20 cellular contexts compared by ENCODE assay signal in the genomic region with DNA sequence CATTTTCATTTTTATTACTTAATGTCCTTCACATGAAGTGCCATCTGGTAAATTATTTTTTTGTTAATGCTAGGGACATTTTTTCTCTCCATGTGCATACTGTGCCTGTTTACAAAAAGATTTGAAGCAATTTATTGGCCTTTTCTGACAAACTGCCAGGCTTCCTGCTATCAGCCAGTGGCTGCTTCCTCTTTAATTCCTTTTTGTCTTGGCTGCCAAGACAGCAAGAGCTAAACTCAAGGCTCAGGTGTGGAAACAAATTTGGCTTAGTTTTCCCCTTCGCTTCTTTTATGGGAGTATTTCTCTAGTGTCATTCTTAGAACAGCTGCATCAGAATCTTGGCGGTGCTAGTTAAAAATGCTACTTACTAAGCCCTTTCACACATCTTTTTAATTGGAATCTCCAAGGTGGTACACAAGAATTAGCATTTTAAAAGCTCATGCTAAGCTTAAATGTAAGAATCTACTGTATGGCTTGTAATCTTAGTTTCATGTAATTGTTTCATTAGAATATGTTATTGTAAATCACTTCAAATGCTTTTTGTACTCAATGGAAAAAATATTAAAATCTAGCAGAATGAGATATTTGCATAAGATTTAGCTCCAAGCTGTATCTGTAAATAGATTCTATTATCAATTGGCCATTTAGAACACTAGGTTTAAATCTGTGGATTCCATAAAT.
DNase-seq lines count a peak whose midpoint lies in the region; TF ChIP-seq lines count a peak whose summit lies in the region.
"Had no signal": no experiment of that assay in that cellular context is flagged by ENCODE, and none has a peak within 500 bp of the region (broad histone marks: within the 10 kb centered on the region; RNA-seq: fewer than 3 reads in every experiment).

No MANE protein-coding gene starts in this region.

- H3K9me3 ChIP-seq in OCI-LY7 (ENCODE audit: low read length), result peaks cover 18% of the 10 kb centered on the region; the same call in 1 of the 2 replicates
- H3K9me3 ChIP-seq: colonic mucosa, neutrophil had no signal

- H3K79me2 ChIP-seq in OCI-LY7 (ENCODE audit: insufficient read depth, low read depth, low read length), result no peaks in the 10 kb centered on the region

- TF ChIP-seq CTCF in LNCaP clone FGC (IDR thresholded peaks at IDR 0.05; ENCODE audit: control insufficient read depth, extremely low read depth, insufficient read depth) (no peak), VCaP (conservative IDR thresholded peaks at IDR 0.05) (no peak), OCI-LY7 (conservative IDR thresholded peaks at IDR 0.05; ENCODE audit: low read length) (no peak)

- H3K4me1 ChIP-seq in OCI-LY7 (ENCODE audit: insufficient read depth, low read length, poor library complexity, severe bottlenecking), result no peaks in the 10 kb centered on the region
- H3K4me1 ChIP-seq: BLaER1, colonic mucosa had no signal

- H3K27ac ChIP-seq in VCaP, result peak overlapping the region; percentile 65
- H3K27ac ChIP-seq in OCI-LY7 (ENCODE audit: low read depth, low read length, poor library complexity, severe bottlenecking), result no peak overlapping the region
- H3K27ac ChIP-seq: BLaER1, colonic mucosa, epithelial cell of prostate, left ventricle myocardium inferior, neutrophil, thoracic aorta had no signal

- H3K4me2 ChIP-seq in OCI-LY7 (ENCODE audit: low read length), result no peak overlapping the region
- H3K4me2 ChIP-seq: BLaER1 had no signal

- POLR2A ChIA-PET in OCI-LY7 (lab: Charles Lee), result no interaction called here

- peaks cover 73% of the 10 kb centered on the region for H3K36me3 ChIP-seq in OCI-LY7 (ENCODE audit: insufficient read depth, low read length)
- H3K36me3 ChIP-seq: colonic mucosa had no signal

- H3K4me3 ChIP-seq in LNCaP clone FGC (ENCODE audit: low read depth, low read length) (no peak overlapping the region), OCI-LY7 (ENCODE audit: low read depth, low read length, poor library complexity, severe bottlenecking) (no peak overlapping the region)
- H3K4me3 ChIP-seq: BLaER1, colonic mucosa, left ventricle myocardium inferior, thoracic aorta had no signal

- intact Hi-C loops in OCI-LY7 (cut with micrococcal nuclease; ENCODE audit: unreplicated experiment), result no loop called here
- intact Hi-C loops in cardiac septum (cut with DNase I), result no loop called here

- no peaks in the 10 kb centered on the region for H4K20me1 ChIP-seq in OCI-LY7 (ENCODE audit: insufficient read depth, low read length)
- H4K20me1 ChIP-seq: BLaER1 had no signal

- CTCF ChIA-PET in OCI-LY7 (lab: Charles Lee; ENCODE audit: unreplicated experiment), result no interaction called here

- H2AFZ ChIP-seq in OCI-LY7 (ENCODE audit: low read length), result no peak overlapping the region

- peak; percentile 26 for DNase-seq in DMS 273 (lab: John Stamatoyannopoulos, UW; ENCODE audit: unreplicated experiment)
- no peak for DNase-seq in DMS 273 treated with DMSO at 0.1 percent for 48 hours (lab: John Stamatoyannopoulos, UW)
- peak; percentile 98 for DNase-seq in LNCaP clone FGC (ENCODE audit: low read depth)
- DNase-seq in iris pigment epithelial cell (ENCODE audit: low read depth), result peak; percentile 10
- DNase-seq in inferior parietal cortex (ENCODE audit: extremely low spot score), result no peak
- no peak for DNase-seq in OCI-LY7 (ENCODE audit: low spot score)
- no peak for DNase-seq in cardiac septum (ENCODE audit: low spot score)
- DNase-seq: 8988T; activated CD4-positive, alpha-beta memory T cell treated with anti-CD3 and anti-CD28 coated beads for 36 hours; activated naive CD4-positive, alpha-beta T cell treated with anti-CD3 and anti-CD28 coated beads for 36 hours; aorta; colonic mucosa; left ventricle myocardium inferior; MM.1S; NCI-H774 had no signal

- H3K9me2 ChIP-seq in OCI-LY7 (ENCODE audit: insufficient read depth, low read length), result no peaks in the 10 kb centered on the region

- no TSS peak for BruUV-seq in OCI-LY7 (replicated peaks; lab: Mats Ljungman, UMichigan)

Comparison
In these comparisons a context has a peak if more than half of its experiments do, and no peak if none do; other contexts are left out.
1. DNase-seq: peak in DMS 273 (single experiment), LNCaP clone FGC (single experiment) and iris pigment epithelial cell (single experiment); none in DMS 273 treated with DMSO at 0.1 percent for 48 hours (single experiment), inferior parietal cortex (single experiment), OCI-LY7 (single experiment) and cardiac septum (single experiment).